Comparison of ENCODE assay signal across 1 cellular context in the genomic region with DNA sequence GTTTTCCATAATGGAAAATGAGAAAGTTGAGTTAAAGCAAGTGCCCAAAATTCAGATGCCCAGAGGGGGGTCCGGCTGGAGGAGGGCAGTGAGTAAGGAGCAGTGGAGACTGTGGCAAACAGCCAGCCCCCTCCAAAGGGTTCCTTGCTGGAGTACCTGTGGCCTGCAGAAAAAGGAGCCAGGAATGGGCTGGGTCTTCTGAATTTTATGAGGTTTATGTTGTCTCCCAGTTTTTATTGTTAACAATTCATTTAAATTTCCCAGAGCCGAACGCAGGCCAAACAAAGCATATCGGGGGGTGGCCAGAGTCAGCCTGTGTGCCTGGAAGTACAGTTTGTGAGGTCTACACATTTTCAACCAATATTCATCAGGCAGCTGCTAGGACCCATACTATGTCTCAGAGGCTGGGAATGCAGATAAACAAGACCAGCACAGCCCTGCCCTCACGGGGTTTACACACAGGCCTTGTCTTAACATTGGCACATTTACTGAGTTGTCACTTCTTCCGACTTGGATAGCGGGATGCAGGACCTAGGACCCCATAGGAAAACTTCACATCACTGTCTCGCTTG.
TF ChIP-seq lines count a peak whose summit lies in the region.

No MANE protein-coding gene starts in this region.

TF ChIP-seq in HepG2, 621 proteins besides CTCF, POLR2A, EP300 and RAD21:
- TF ChIP-seq HNRNPK (IDR thresholded peaks at IDR 0.05; ENCODE audit: low read depth, low read length, poor library complexity, severe bottlenecking) (no peak), SMAD9 (CRISPR knock-in tag; IDR thresholded peaks at IDR 0.05) (no peak), DZIP1 (CRISPR knock-in tag; IDR thresholded peaks at IDR 0.05) (no peak), TARDBP (CRISPR knock-in tag; IDR thresholded peaks at IDR 0.05) (no peak), NR2F6 (IDR thresholded peaks at IDR 0.05) (no peak), NR2F6 (CRISPR knock-in tag; IDR thresholded peaks at IDR 0.05) (no peak), SOX5 (CRISPR knock-in tag; IDR thresholded peaks at IDR 0.05; ENCODE audit: borderline replicate concordance) (no peak)
- TF ChIP-seq, protein P1, sequence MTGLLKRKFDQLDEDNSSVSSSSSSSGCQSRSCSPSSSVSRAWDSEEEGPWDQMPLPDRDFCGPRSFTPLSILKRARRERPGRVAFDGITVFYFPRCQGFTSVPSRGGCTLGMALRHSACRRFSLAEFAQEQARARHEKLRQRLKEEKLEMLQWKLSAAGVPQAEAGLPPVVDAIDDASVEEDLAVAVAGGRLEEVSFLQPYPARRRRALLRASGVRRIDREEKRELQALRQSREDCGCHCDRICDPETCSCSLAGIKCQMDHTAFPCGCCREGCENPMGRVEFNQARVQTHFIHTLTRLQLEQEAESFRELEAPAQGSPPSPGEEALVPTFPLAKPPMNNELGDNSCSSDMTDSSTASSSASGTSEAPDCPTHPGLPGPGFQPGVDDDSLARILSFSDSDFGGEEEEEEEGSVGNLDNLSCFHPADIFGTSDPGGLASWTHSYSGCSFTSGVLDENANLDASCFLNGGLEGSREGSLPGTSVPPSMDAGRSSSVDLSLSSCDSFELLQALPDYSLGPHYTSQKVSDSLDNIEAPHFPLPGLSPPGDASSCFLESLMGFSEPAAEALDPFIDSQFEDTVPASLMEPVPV (CRISPR knock-in tag; IDR thresholded peaks at IDR 0.05): no peak
TF ChIP-seq in HepG2: peak in this region for 0.
